In the genomic region with DNA sequence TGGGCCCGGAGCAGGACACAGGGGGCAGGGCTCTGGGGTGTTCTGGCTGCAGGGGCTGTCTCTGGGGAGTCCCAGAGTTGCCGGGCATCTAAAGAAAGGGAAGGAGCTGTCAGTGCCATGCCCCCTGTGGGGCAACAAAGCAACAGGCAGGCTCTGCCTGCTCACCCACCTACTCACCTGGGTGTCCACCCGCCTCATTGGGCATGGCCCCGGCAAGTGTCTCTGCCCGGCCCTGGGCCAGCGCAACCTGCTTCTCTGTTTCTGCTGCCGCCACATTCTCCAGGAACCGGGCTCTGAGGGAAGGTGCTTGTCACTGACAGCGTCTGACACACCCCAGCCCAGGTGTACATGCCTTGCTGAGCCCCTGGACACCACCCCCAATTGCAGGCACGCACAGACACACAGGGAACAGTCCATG, we compare ENCODE assay signal across 16 cellular contexts. TPM values are rescaled to one million over a fixed set of nuclear protein-coding genes. Genes with fewer than 3 reads are reported as not detected.
DNase-seq lines count a peak whose midpoint lies in the region; ATAC-seq and TF ChIP-seq lines count a peak whose summit lies in the region.
"Had no signal": no experiment of that assay in that cellular context is flagged by ENCODE, and none has a peak within 500 bp of the region (broad histone marks: within the 10 kb centered on the region; RNA-seq: fewer than 3 reads in every experiment).

No MANE protein-coding gene starts in this region.

- peaks cover 11% of the 10 kb centered on the region for H3K79me2 ChIP-seq in MM.1S (ENCODE audit: low read length)

- H3K9me2 ChIP-seq in MM.1S (replicated peaks; ENCODE audit: insufficient read depth, low read length) = no peaks in the 10 kb centered on the region

- no peaks in the 10 kb centered on the region; the same call in none of the 2 replicates for H3F3A ChIP-seq in MM.1S (ENCODE audit: insufficient read depth, low read length)

- no peak overlapping the region for H3K4me2 ChIP-seq in MM.1S (ENCODE audit: low read depth, low read length)

- H3K9ac ChIP-seq in MM.1S (ENCODE audit: low read length) = no peak overlapping the region

- POLR2A ChIA-PET in RWPE1 (lab: Yijun Ruan, JAX; ENCODE audit: low non-redundant PET) = no interaction called here

- 92 to 96% (median 94%) methylated on average over 9 to 10 of the region's 10 CpGs for WGBS in spleen, 5 donors

- no peaks in the 10 kb centered on the region for H4K20me1 ChIP-seq in MM.1S (ENCODE audit: insufficient read depth, low read length)

- TF ChIP-seq CTCF in RWPE1 (conservative IDR thresholded peaks at IDR 0.05; ENCODE audit: low read depth) = no peak
- TF ChIP-seq CTCF in spleen (IDR thresholded peaks at IDR 0.05 in 8 of 11, conservative IDR thresholded peaks at IDR 0.05 in 3 of 11) = no peak
- no peak for TF ChIP-seq CTCF in MM.1S (IDR thresholded peaks at IDR 0.05; ENCODE audit: low read length)

- no peak for TF ChIP-seq POLR2A in spleen (IDR thresholded peaks at IDR 0.05)

- DNase-seq in Right ventricle myocardium inferior (ENCODE audit: missing footprints) = peak; percentile 11
- DNase-seq in left ventricle myocardium superior = no peak
- DNase-seq in RWPE1 (ENCODE audit: low spot score) = no peak
- DNase-seq in spleen = peak; percentile 67
- no peak for DNase-seq in MM.1S
- no peak for DNase-seq in COLO668 (lab: John Stamatoyannopoulos, UW; ENCODE audit: unreplicated experiment)
- DNase-seq: DMS79, HFFc6, KG1, NCI-H1092 treated with DMSO at 0.1 percent for 48 hours, NCI-H1694, NCI-H2107, NCI-H226, NCI-H526, OCI-M1 had no signal

- peaks cover 7 to 100% (median 96%) of the 10 kb centered on the region in 6 donors for H3K36me3 ChIP-seq in spleen
- peaks cover 4% of the 10 kb centered on the region; the same call in 1 of the 2 replicates for H3K36me3 ChIP-seq in MM.1S (replicated peaks; ENCODE audit: insufficient read depth, low read length)

- intact Hi-C loops in Right ventricle myocardium inferior (cut with DNase I) (no loop called here), left ventricle myocardium superior (cut with micrococcal nuclease) (no loop called here), spleen (cut with DNase I; ENCODE audit: low total_unique reads) (no loop called here)

- CTCF ChIA-PET in RWPE1 (lab: Yijun Ruan, JAX) = no interaction called here

- no peak overlapping the region for H3K4me3 ChIP-seq in spleen
- H3K4me3 ChIP-seq in MM.1S (ENCODE audit: low read length) = no peak overlapping the region

- ATAC-seq in Right ventricle myocardium inferior = no peak
- no peak for ATAC-seq in left ventricle myocardium superior

- H3K27ac ChIP-seq in RWPE1 = peak overlapping the region; percentile 92
- H3K27ac ChIP-seq in spleen = no peak overlapping the region
- H3K27ac ChIP-seq in MM.1S (ENCODE audit: low read length) = no peak overlapping the region
- H3K27ac ChIP-seq: C4-2B had no signal

- H3K9me3 ChIP-seq in spleen (no peaks in the 10 kb centered on the region), MM.1S (replicated peaks; ENCODE audit: insufficient read depth, low read length) (no peaks in the 10 kb centered on the region)

- H2AFZ ChIP-seq in MM.1S (ENCODE audit: low read length) = no peak overlapping the region

- H3K27me3 ChIP-seq in spleen (replicated peaks in 1 of 7) = no peaks in the 10 kb centered on the region
- no peaks in the 10 kb centered on the region for H3K27me3 ChIP-seq in MM.1S (replicated peaks; ENCODE audit: insufficient read depth, low read length)

- peaks cover 0 to 39% (median 12%) of the 10 kb centered on the region in 6 donors for H3K4me1 ChIP-seq in spleen
- H3K4me1 ChIP-seq in MM.1S (ENCODE audit: low read length) = no peaks in the 10 kb centered on the region

RNA-seq across cellular contexts. Expression of a gene that starts 7.3 kb away (rescaled TPM):
- total RNA-seq in Right ventricle myocardium inferior = 12.5 TPM
- 11.7 TPM for total RNA-seq in left ventricle myocardium superior
- 10 to 100 TPM; 28.1 to 39.0 (median 29.3) TPM for total RNA-seq in spleen
- 10 to 100 TPM; 54.5 to 68.7 (median 65.9) TPM for polyA plus RNA-seq in spleen

RNA-seq across cellular contexts. Expression of a gene that starts 13.1 kb away (rescaled TPM):
- total RNA-seq in Right ventricle myocardium inferior (15.3 TPM), left ventricle myocardium superior (14.5 TPM), spleen (100 to 1,000 TPM in 6 of 7 donors, 10 to 100 TPM in 1; 97.3 to 304 (median 145) TPM)
- 100 to 1,000 TPM in 2 of 3 donors, 10 to 100 TPM in 1; 45.6 to 193 (median 149) TPM for polyA plus RNA-seq in spleen

RNA-seq across cellular contexts. Expression of a gene that starts 14.6 kb away (rescaled TPM):
- total RNA-seq in Right ventricle myocardium inferior (0.84 TPM), left ventricle myocardium superior (1.2 TPM), spleen (10 to 100 TPM in 5 of 7 donors, 1 to 10 TPM in 2; 8.1 to 26.8 (median 13.5) TPM)
- 10 to 100 TPM in 2 of 3 donors, 1 to 10 TPM in 1; 6.0 to 34.1 (median 33.6) TPM for polyA plus RNA-seq in spleen

RNA-seq across cellular contexts. Expression of a gene that starts 35.3 kb away (rescaled TPM):
- total RNA-seq in Right ventricle myocardium inferior (0.89 TPM), left ventricle myocardium superior (0.79 TPM), spleen (1 to 10 TPM; 2.8 to 4.7 (median 4.0) TPM)
- polyA plus RNA-seq in spleen = 1 to 10 TPM; 4.2 to 8.7 (median 7.0) TPM

RNA-seq across cellular contexts. Expression of a gene that starts 42.2 kb away (rescaled TPM):
- total RNA-seq in Right ventricle myocardium inferior (36.9 TPM), left ventricle myocardium superior (35.7 TPM), spleen (100 to 1,000 TPM in 3 of 7 donors, 10 to 100 TPM in 4; 68.0 to 134 (median 80.1) TPM)
- 10 to 100 TPM; 40.8 to 68.3 (median 47.8) TPM for polyA plus RNA-seq in spleen

Comparison
In these comparisons a context has a peak if more than half of its experiments do, and no peak if none do; other contexts are left out.
1. DNase-seq: peak in Right ventricle myocardium inferior (single experiment) and spleen (single experiment); none in left ventricle myocardium superior (single experiment), RWPE1 (single experiment), MM.1S (single experiment) and COLO668 (single experiment).